Comparison of ENCODE assay signal across 16 cellular contexts in genomic region chr5:154355141-154355611, GRCh38.
A peak's percentile ranks its signal among the peaks of the same experiment; 100 is the strongest.
DNase-seq lines count a peak whose midpoint lies in the region; ATAC-seq and TF ChIP-seq lines count a peak whose summit lies in the region.
"Had no signal": no experiment of that assay in that cellular context is flagged by ENCODE, and none has a peak within 500 bp of the region (broad histone marks: within the 10 kb centered on the region; RNA-seq: fewer than 3 reads in every experiment).

No MANE protein-coding gene starts in this region.

- ATAC-seq in activated CD8-positive, alpha-beta memory T cell treated with anti-CD3 and anti-CD28 coated beads, Interleukin-2, amount 10 ng/mL, durations not matched to agents 7 days and 5 days: peak; percentile 49
- no peak for ATAC-seq in stimulated activated effector memory CD8-positive, alpha-beta T cell treated with anti-CD3 and anti-CD28 coated beads, Interleukin-12 subunit alpha, Interleukin-12 subunit beta, amount 100 ng/mL, for 72 hours
- no peak for ATAC-seq in GM21529 (IDR thresholded peaks at IDR 0.05; ENCODE audit: unreplicated experiment)
- ATAC-seq: CD8-positive, alpha-beta T cell had no signal

- no peaks in the 10 kb centered on the region for H3K27me3 ChIP-seq in ascending aorta
- H3K27me3 ChIP-seq: upper lobe of left lung had no signal

- no peaks in the 10 kb centered on the region for H3K36me3 Mint-ChIP-seq in activated CD8-positive, alpha-beta memory T cell treated with anti-CD3 and anti-CD28 coated beads, Interleukin-2, amount 10 ng/mL, durations not matched to agents 7 days and 5 days
- peaks cover 14% of the 10 kb centered on the region for H3K36me3 Mint-ChIP-seq in stimulated activated effector memory CD8-positive, alpha-beta T cell treated with anti-CD3 and anti-CD28 coated beads, Interleukin-12 subunit alpha, Interleukin-12 subunit beta, amount 100 ng/mL, for 72 hours

- no peak overlapping the region for H3K4me3 Mint-ChIP-seq in activated CD8-positive, alpha-beta memory T cell treated with anti-CD3 and anti-CD28 coated beads, Interleukin-2, amount 10 ng/mL, durations not matched to agents 7 days and 5 days
- H3K4me3 Mint-ChIP-seq in stimulated activated effector memory CD8-positive, alpha-beta T cell treated with anti-CD3 and anti-CD28 coated beads, Interleukin-12 subunit alpha, Interleukin-12 subunit beta, amount 100 ng/mL, for 72 hours: no peak overlapping the region
- H3K4me3 Mint-ChIP-seq: CD8-positive, alpha-beta T cell had no signal

- intact Hi-C loops in ascending aorta (cut with DNase I): loop anchor here (5.0 kb wide), 2 partner anchors 52 to 68 kb away; no protein-coding TSS in a partner anchor

- H3K9me3 ChIP-seq in ascending aorta: no peaks in the 10 kb centered on the region
- H3K9me3 ChIP-seq: upper lobe of left lung had no signal

- H3K4me1 Mint-ChIP-seq in activated CD8-positive, alpha-beta memory T cell treated with anti-CD3 and anti-CD28 coated beads, Interleukin-2, amount 10 ng/mL, durations not matched to agents 7 days and 5 days: peaks cover 27% of the 10 kb centered on the region
- H3K4me1 Mint-ChIP-seq in stimulated activated effector memory CD8-positive, alpha-beta T cell treated with anti-CD3 and anti-CD28 coated beads, Interleukin-12 subunit alpha, Interleukin-12 subunit beta, amount 100 ng/mL, for 72 hours: peaks cover 58% of the 10 kb centered on the region

- H3K4me3 ChIP-seq in ascending aorta: no peak overlapping the region
- H3K4me3 ChIP-seq: upper lobe of left lung had no signal

- H3K27me3 Mint-ChIP-seq in activated CD8-positive, alpha-beta memory T cell treated with anti-CD3 and anti-CD28 coated beads, Interleukin-2, amount 10 ng/mL, durations not matched to agents 7 days and 5 days: no peaks in the 10 kb centered on the region

- no peak for DNase-seq in activated CD8-positive, alpha-beta memory T cell treated with anti-CD3 and anti-CD28 coated beads, Interleukin-2, amount 10 ng/mL, durations not matched to agents 7 days and 5 days
- DNase-seq in activated CD8-positive, alpha-beta memory T cell treated with anti-CD3 and anti-CD28 coated beads for 24 hours: no peak
- DNase-seq in ascending aorta (ENCODE audit: low spot score in 2 of 2) (peak in 1 of 2 donors; percentile 70), iPS-NIHi7 (ENCODE audit: extremely low spot score) (peak; percentile 54), SW 1271 (lab: John Stamatoyannopoulos, UW) (no peak)
- DNase-seq in stimulated activated effector memory CD8-positive, alpha-beta T cell treated with anti-CD3 and anti-CD28 coated beads, Interleukin-12 subunit alpha, Interleukin-12 subunit beta, amount 100 ng/mL, for 72 hours (ENCODE audit: low spot score in 2 of 2): no peak
- DNase-seq in stimulated activated CD4-positive, alpha-beta T cell treated with anti-CD3 and anti-CD28 coated beads, Interleukin-15, amount 100 ng/mL, for 24 hours: no peak
- DNase-seq: activated CD4-positive, alpha-beta T cell treated with anti-CD3 and anti-CD28 coated beads, Interleukin-2, amount 50 U/mL, for 48 hours; CD8-positive, alpha-beta T cell; NCI-H2081; NCI-H774; stimulated activated CD4-positive, alpha-beta T cell treated with anti-CD3 and anti-CD28 coated beads, Interleukin-1b, Interleukin-23, amount 100 ng/mL, for 48 hours; stimulated activated CD8-positive, alpha-beta memory T cell treated with anti-CD3 and anti-CD28 coated beads, Interleukin-4, amount 100 ng/mL, for 48 hours; T1000; upper lobe of left lung had no signal

- no peaks in the 10 kb centered on the region for H3K36me3 ChIP-seq in ascending aorta
- H3K36me3 ChIP-seq: upper lobe of left lung had no signal

- peaks cover 7 to 38% of the 10 kb centered on the region in 2 donors for H3K4me1 ChIP-seq in ascending aorta
- H3K4me1 ChIP-seq: upper lobe of left lung had no signal

- no peaks in the 10 kb centered on the region for H3K9me3 Mint-ChIP-seq in activated CD8-positive, alpha-beta memory T cell treated with anti-CD3 and anti-CD28 coated beads, Interleukin-2, amount 10 ng/mL, durations not matched to agents 7 days and 5 days (ENCODE audit: low read depth)
- no peaks in the 10 kb centered on the region for H3K9me3 Mint-ChIP-seq in stimulated activated effector memory CD8-positive, alpha-beta T cell treated with anti-CD3 and anti-CD28 coated beads, Interleukin-12 subunit alpha, Interleukin-12 subunit beta, amount 100 ng/mL, for 72 hours
- H3K9me3 Mint-ChIP-seq: CD8-positive, alpha-beta T cell had no signal

- CTCF ChIA-PET in activated CD8-positive, alpha-beta memory T cell treated with anti-CD3 and anti-CD28 coated beads, Interleukin-2, amount 10 ng/mL, durations not matched to agents 7 days and 5 days (lab: Charles Lee): interaction anchor here (1.0 kb wide), 1 partner anchor 175 kb away, joined by 3 read pairs; no protein-coding TSS in a partner anchor

- TF ChIP-seq CTCF in ascending aorta (IDR thresholded peaks at IDR 0.05): no peak

- H3K27ac ChIP-seq in ascending aorta: peak overlapping the region; percentile 56 to 58
- H3K27ac ChIP-seq: upper lobe of left lung had no signal

- H3K27ac Mint-ChIP-seq in activated CD8-positive, alpha-beta memory T cell treated with anti-CD3 and anti-CD28 coated beads, Interleukin-2, amount 10 ng/mL, durations not matched to agents 7 days and 5 days: no peak overlapping the region
- H3K27ac Mint-ChIP-seq in stimulated activated effector memory CD8-positive, alpha-beta T cell treated with anti-CD3 and anti-CD28 coated beads, Interleukin-12 subunit alpha, Interleukin-12 subunit beta, amount 100 ng/mL, for 72 hours: peak overlapping the region; percentile 52
- H3K27ac Mint-ChIP-seq: CD8-positive, alpha-beta T cell had no signal
